8 cellular contexts compared by ENCODE assay signal in genomic region chr12:100267603-100268281, GRCh38. TPM values are rescaled to one million over a fixed set of nuclear protein-coding genes. Genes with fewer than 3 reads are reported as not detected.
DNase-seq lines count a peak whose midpoint lies in the region; ATAC-seq and TF ChIP-seq lines count a peak whose summit lies in the region.

No MANE protein-coding gene starts in this region.

- DNase-seq in GM19238 (ENCODE audit: insufficient read length, low spot score): peak; percentile 2
- DNase-seq in WERI-Rb-1: peak; percentile 25
- no peak for DNase-seq in neural crest cell (ENCODE audit: low read depth, low spot score)
- DNase-seq in T-helper 9 cell: no peak
- no peak for DNase-seq in NCI-H2029 treated with DMSO at 0.1 percent for 48 hours (lab: John Stamatoyannopoulos, UW)

- H3K4me1 ChIP-seq in BLaER1 (peaks cover 26% of the 10 kb centered on the region), esophagus (ENCODE audit: control insufficient read depth in 2 of 2, insufficient read depth in 2 of 2, low read length in 1 of 2) (no peaks in the 10 kb centered on the region)

- no peaks in the 10 kb centered on the region for H3K27me3 Mint-ChIP-seq in neural crest cell (ENCODE audit: low read depth)

- WGBS in esophagus, 2 donors: 0 to 1% methylated on average over 33 of the region's 33 CpGs

- peak overlapping the region; percentile 99 for H3K4me3 Mint-ChIP-seq in neural crest cell

- peak overlapping the region; percentile 91 for H3K9ac ChIP-seq in BLaER1

- 0 out of 2 replicates have a peak, but pooled peaks cover 3% of the 10 kb centered on the region for H3K36me3 ChIP-seq in BLaER1
- no peaks in the 10 kb centered on the region; the same call in 1 of the 2 replicates for H3K36me3 ChIP-seq in WERI-Rb-1
- no peaks in the 10 kb centered on the region for H3K36me3 ChIP-seq in esophagus (ENCODE audit: control insufficient read depth in 2 of 2, insufficient read depth in 2 of 2, low read length in 1 of 2)

- H3K4me2 ChIP-seq in BLaER1: peak overlapping the region; percentile 84

- H3K27ac ChIP-seq in BLaER1 (peak overlapping the region; percentile 92), WERI-Rb-1 (peak overlapping the region; percentile 94), esophagus (ENCODE audit: low read depth in 2 of 2, low read length in 1 of 2) (peak overlapping the region; percentile 94 to 99)

- TF ChIP-seq CTCF in WERI-Rb-1 (IDR thresholded peaks at IDR 0.05; ENCODE audit: low read depth, low read length): no peak
- TF ChIP-seq CTCF in neural crest cell (conservative IDR thresholded peaks at IDR 0.05): no peak

- H3K9me3 Mint-ChIP-seq in neural crest cell: no peaks in the 10 kb centered on the region

- no peaks in the 10 kb centered on the region for H3K36me3 Mint-ChIP-seq in neural crest cell (ENCODE audit: low read depth)

- ATAC-seq in HG03354 (IDR thresholded peaks at IDR 0.05; ENCODE audit: poor library complexity, severe bottlenecking, unreplicated experiment): peak; percentile 22

- H4K20me1 ChIP-seq in BLaER1: peaks cover 32% of the 10 kb centered on the region

- peaks cover 34% of the 10 kb centered on the region for H3K4me1 Mint-ChIP-seq in neural crest cell

- H3K27me3 ChIP-seq in BLaER1 (no peaks in the 10 kb centered on the region), WERI-Rb-1 (ENCODE audit: insufficient read depth, low read depth, severe bottlenecking) (no peaks in the 10 kb centered on the region), esophagus (ENCODE audit: control insufficient read depth in 1 of 2, insufficient read depth in 2 of 2, low read length in 2 of 2) (no peaks in the 10 kb centered on the region)

- H3K9me3 ChIP-seq in BLaER1 (no peaks in the 10 kb centered on the region), WERI-Rb-1 (ENCODE audit: severe bottlenecking) (no peaks in the 10 kb centered on the region), esophagus (ENCODE audit: control insufficient read depth in 2 of 2, insufficient read depth in 1 of 2, low read depth in 1 of 2, low read length in 1 of 2) (no peaks in the 10 kb centered on the region)

- H3K4me3 ChIP-seq in BLaER1 (peak overlapping the region; percentile 97), WERI-Rb-1 (ENCODE audit: low read depth, low read length) (peak overlapping the region; percentile 98), esophagus (ENCODE audit: low read depth in 1 of 2, low read length in 2 of 2) (peak overlapping the region; percentile 89 to 98)

- H3K27ac Mint-ChIP-seq in neural crest cell (ENCODE audit: unreplicated experiment): peak overlapping the region; percentile 19

RNA-seq across cellular contexts. Expression of gene SCYL2, which starts 0.8 kb away (rescaled TPM):
- 10 to 100 TPM; 10.3 to 13.7 TPM for polyA plus RNA-seq in esophagus
- 56.2 and 59.8 TPM in 2 replicates for total RNA-seq in neural crest cell

RNA-seq across cellular contexts. Expression of gene DEPDC4, which starts 0.9 kb away (rescaled TPM):
- under 1 TPM; 0.59 to 0.68 TPM for polyA plus RNA-seq in esophagus
- total RNA-seq in neural crest cell: 3.5 and 4.1 TPM in 2 replicates

Comparison
In these comparisons a context has a peak if more than half of its experiments do, and no peak if none do; other contexts are left out.
1. DNase-seq: peak in GM19238 (single experiment) and WERI-Rb-1 (single experiment); none in neural crest cell (single experiment), T-helper 9 cell (single experiment) and NCI-H2029 treated with DMSO at 0.1 percent for 48 hours (single experiment).
2. Peak in every context shown above with its lines, with median percentiles within 50 percentile points of each other: H3K27ac ChIP-seq and H3K4me3 ChIP-seq.